ENCODE assay signal across 8 cellular contexts in genomic region chr5:139635191-139635590, GRCh38. TPM values are rescaled to one million over a fixed set of nuclear protein-coding genes. Genes with fewer than 3 reads are reported as not detected.
DNase-seq lines count a peak whose midpoint lies in the region; ATAC-seq and TF ChIP-seq lines count a peak whose summit lies in the region.
"Had no signal": no experiment of that assay in that cellular context is flagged by ENCODE, and none has a peak within 500 bp of the region (broad histone marks: within the 10 kb centered on the region; RNA-seq: fewer than 3 reads in every experiment).

No MANE protein-coding gene starts in this region.

- no peaks in the 10 kb centered on the region for H3K9me3 Mint-ChIP-seq in Caco-2 (ENCODE audit: unreplicated experiment)

- H3K36me3 Mint-ChIP-seq in Caco-2 (ENCODE audit: insufficient read depth, unreplicated experiment): peaks cover 87% of the 10 kb centered on the region

- POLR2A ChIA-PET in Caco-2 (lab: Charles Lee) (no interaction called here), Panc1 (lab: Charles Lee) (interaction anchor here (0.7 to 1.0 kb wide), 2 partner anchors 13 to 56 kb away, joined by 3 to 5 read pairs; partner anchors contain the start of gene CXXC5)

- no peaks in the 10 kb centered on the region for H3K27me3 ChIP-seq in Caco-2 (replicated peaks; ENCODE audit: control insufficient read depth, insufficient read depth, low read length)
- H3K27me3 ChIP-seq in Panc1 (ENCODE audit: control insufficient read depth, insufficient read depth, low read length): no peaks in the 10 kb centered on the region
- H3K27me3 ChIP-seq in dorsolateral prefrontal cortex: no peaks in the 10 kb centered on the region
- no peaks in the 10 kb centered on the region for H3K27me3 ChIP-seq in BE2C

- no peak for TF ChIP-seq CTCF in Caco-2 (IDR thresholded peaks at IDR 0.05; ENCODE audit: insufficient read depth in 1 of 2, low read depth in 1 of 2, low read length in 1 of 2, severe bottlenecking in 1 of 2, unreplicated experiment in 1 of 2)
- no peak for TF ChIP-seq CTCF in Panc1 (IDR thresholded peaks at IDR 0.05)
- no peak for TF ChIP-seq CTCF in dorsolateral prefrontal cortex (IDR thresholded peaks at IDR 0.05 in 54 of 56, conservative IDR thresholded peaks at IDR 0.05 in 2 of 56; ENCODE audit: low read depth in 1 of 56, partially characterized antibody in 56 of 56)
- TF ChIP-seq CTCF in BE2C (IDR thresholded peaks at IDR 0.05; ENCODE audit: low read depth, low read length): no peak

- in situ Hi-C loops in Panc1 (cut with HindIII; ENCODE audit: low pct_unique_long_range_greater_than_20kb, low sequenced_read_pairs): no loop called here

- intact Hi-C loops in Caco-2 (cut with micrococcal nuclease; ENCODE audit: unreplicated experiment) (no loop called here), Panc1 (cut with micrococcal nuclease; ENCODE audit: unreplicated experiment) (loop anchor here (1.0 kb wide), 1 partner anchor 130 kb away; no protein-coding TSS in a partner anchor), dorsolateral prefrontal cortex (cut with DNase I) (loop anchor here (1.0 to 10.0 kb wide), 6 partner anchors 57 to 340 kb away; partner anchors contain the start of gene UBE2D2 (in 2 of the 2))

- H3K27me3 Mint-ChIP-seq in Caco-2 (ENCODE audit: insufficient read depth, unreplicated experiment): no peaks in the 10 kb centered on the region

- DNase-seq in Caco-2 (no peak), Panc1 (ENCODE audit: low read depth, low spot score) (no peak), dorsolateral prefrontal cortex (no peak), retina (peak; percentile 3), BE2C (no peak), UCSD-AML1 (lab: John Stamatoyannopoulos, UW; ENCODE audit: unreplicated experiment) (no peak)
- DNase-seq: NCI-H2171 had no signal

- H3K4me1 Mint-ChIP-seq in Caco-2 (ENCODE audit: low read depth, unreplicated experiment): peaks cover 38% of the 10 kb centered on the region

- H3K27ac ChIP-seq in Panc1 (ENCODE audit: low read length) (peak overlapping the region; percentile 37), dorsolateral prefrontal cortex (peak overlapping the region in 35 of 59 donors; percentile 4 to 98 (median 92))

- H3K27ac Mint-ChIP-seq in Caco-2 (ENCODE audit: unreplicated experiment): peak overlapping the region; percentile 82

- H3K36me3 ChIP-seq in Caco-2 (ENCODE audit: control insufficient read depth, insufficient read depth, low read length): no peaks in the 10 kb centered on the region
- H3K36me3 ChIP-seq in Panc1 (ENCODE audit: control insufficient read depth, insufficient read depth, low read length): no peaks in the 10 kb centered on the region
- H3K36me3 ChIP-seq in BE2C: no peaks in the 10 kb centered on the region

- H3K9me3 ChIP-seq in Caco-2: no peaks in the 10 kb centered on the region
- no peaks in the 10 kb centered on the region for H3K9me3 ChIP-seq in Panc1 (ENCODE audit: control insufficient read depth, insufficient read depth, low read depth, low read length)
- H3K9me3 ChIP-seq in BE2C: no peaks in the 10 kb centered on the region

- CTCF ChIA-PET in Caco-2 (lab: Charles Lee) (interaction anchor here (0.6 to 5.2 kb wide), 8 partner anchors 14 to 1029 kb away, joined by 3 to 46 read pairs (median 7); partner anchors contain the start of genes CXXC5 and UBE2D2), Panc1 (lab: Charles Lee) (interaction anchor here (1.0 to 4.6 kb wide), 6 partner anchors 13 to 131 kb away, joined by 3 to 47 read pairs (median 8); partner anchors contain the start of gene CXXC5)

- H3K4me1 ChIP-seq in Caco-2 (peaks cover 25% of the 10 kb centered on the region), Panc1 (ENCODE audit: control insufficient read depth, insufficient read depth, low read length) (peaks cover 49% of the 10 kb centered on the region), BE2C (peaks cover 30% of the 10 kb centered on the region)

- no peak for ATAC-seq in Panc1
- no peak for ATAC-seq in HG02973 (IDR thresholded peaks at IDR 0.05; ENCODE audit: unreplicated experiment)

- H3K4me3 Mint-ChIP-seq in Caco-2 (ENCODE audit: unreplicated experiment): no peak overlapping the region

- H3K4me3 ChIP-seq in Caco-2 (ENCODE audit: low read depth, low read length): no peak overlapping the region
- H3K4me3 ChIP-seq in Panc1 (ENCODE audit: low read depth in 2 of 2, low read length in 2 of 2): no peak overlapping the region
- H3K4me3 ChIP-seq in dorsolateral prefrontal cortex: no peak overlapping the region
- no peak overlapping the region for H3K4me3 ChIP-seq in BE2C (ENCODE audit: low read depth, low read length)

- BruUV-seq in Caco-2 (replicated peaks; lab: Mats Ljungman, UMichigan) (no TSS peak), Panc1 (replicated peaks; lab: Mats Ljungman, UMichigan) (no TSS peak)

RNA-seq across cellular contexts. Expression of gene CXXC5, which starts 13.0 kb away (rescaled TPM):
- total RNA-seq in Caco-2 (2022): 79.5 and 92.3 TPM in 2 replicates
- 85.0 TPM for total RNA-seq in Panc1 (2021; ENCODE audit: unreplicated experiment)
- 151 TPM for polyA plus RNA-seq in Panc1 (2012; ENCODE audit: insufficient read length)
- 100 to 1,000 TPM in 83 of 120 experiments, 10 to 100 TPM in 37; 79.1 to 229 (median 108) TPM for total RNA-seq in dorsolateral prefrontal cortex
- 263 TPM for polyA plus RNA-seq in BE2C (2012; ENCODE audit: insufficient read depth, insufficient read length, low read depth)
